ENCODE assay signal across 1 cellular context in genomic region chr6:43772571-43773049, GRCh38.
TF ChIP-seq lines count a peak whose summit lies in the region.

No MANE protein-coding gene starts in this region.

TF ChIP-seq in K562, 482 proteins besides CTCF, POLR2A, EP300 and RAD21 (continued from another document and continues in another):
- no peak for TF ChIP-seq E2F8 (IDR thresholded peaks at IDR 0.05; ENCODE audit: low read depth, partially characterized antibody)
- TF ChIP-seq IRF2 (CRISPR knock-in tag; IDR thresholded peaks at IDR 0.05) = no peak
- TF ChIP-seq, protein P1, sequence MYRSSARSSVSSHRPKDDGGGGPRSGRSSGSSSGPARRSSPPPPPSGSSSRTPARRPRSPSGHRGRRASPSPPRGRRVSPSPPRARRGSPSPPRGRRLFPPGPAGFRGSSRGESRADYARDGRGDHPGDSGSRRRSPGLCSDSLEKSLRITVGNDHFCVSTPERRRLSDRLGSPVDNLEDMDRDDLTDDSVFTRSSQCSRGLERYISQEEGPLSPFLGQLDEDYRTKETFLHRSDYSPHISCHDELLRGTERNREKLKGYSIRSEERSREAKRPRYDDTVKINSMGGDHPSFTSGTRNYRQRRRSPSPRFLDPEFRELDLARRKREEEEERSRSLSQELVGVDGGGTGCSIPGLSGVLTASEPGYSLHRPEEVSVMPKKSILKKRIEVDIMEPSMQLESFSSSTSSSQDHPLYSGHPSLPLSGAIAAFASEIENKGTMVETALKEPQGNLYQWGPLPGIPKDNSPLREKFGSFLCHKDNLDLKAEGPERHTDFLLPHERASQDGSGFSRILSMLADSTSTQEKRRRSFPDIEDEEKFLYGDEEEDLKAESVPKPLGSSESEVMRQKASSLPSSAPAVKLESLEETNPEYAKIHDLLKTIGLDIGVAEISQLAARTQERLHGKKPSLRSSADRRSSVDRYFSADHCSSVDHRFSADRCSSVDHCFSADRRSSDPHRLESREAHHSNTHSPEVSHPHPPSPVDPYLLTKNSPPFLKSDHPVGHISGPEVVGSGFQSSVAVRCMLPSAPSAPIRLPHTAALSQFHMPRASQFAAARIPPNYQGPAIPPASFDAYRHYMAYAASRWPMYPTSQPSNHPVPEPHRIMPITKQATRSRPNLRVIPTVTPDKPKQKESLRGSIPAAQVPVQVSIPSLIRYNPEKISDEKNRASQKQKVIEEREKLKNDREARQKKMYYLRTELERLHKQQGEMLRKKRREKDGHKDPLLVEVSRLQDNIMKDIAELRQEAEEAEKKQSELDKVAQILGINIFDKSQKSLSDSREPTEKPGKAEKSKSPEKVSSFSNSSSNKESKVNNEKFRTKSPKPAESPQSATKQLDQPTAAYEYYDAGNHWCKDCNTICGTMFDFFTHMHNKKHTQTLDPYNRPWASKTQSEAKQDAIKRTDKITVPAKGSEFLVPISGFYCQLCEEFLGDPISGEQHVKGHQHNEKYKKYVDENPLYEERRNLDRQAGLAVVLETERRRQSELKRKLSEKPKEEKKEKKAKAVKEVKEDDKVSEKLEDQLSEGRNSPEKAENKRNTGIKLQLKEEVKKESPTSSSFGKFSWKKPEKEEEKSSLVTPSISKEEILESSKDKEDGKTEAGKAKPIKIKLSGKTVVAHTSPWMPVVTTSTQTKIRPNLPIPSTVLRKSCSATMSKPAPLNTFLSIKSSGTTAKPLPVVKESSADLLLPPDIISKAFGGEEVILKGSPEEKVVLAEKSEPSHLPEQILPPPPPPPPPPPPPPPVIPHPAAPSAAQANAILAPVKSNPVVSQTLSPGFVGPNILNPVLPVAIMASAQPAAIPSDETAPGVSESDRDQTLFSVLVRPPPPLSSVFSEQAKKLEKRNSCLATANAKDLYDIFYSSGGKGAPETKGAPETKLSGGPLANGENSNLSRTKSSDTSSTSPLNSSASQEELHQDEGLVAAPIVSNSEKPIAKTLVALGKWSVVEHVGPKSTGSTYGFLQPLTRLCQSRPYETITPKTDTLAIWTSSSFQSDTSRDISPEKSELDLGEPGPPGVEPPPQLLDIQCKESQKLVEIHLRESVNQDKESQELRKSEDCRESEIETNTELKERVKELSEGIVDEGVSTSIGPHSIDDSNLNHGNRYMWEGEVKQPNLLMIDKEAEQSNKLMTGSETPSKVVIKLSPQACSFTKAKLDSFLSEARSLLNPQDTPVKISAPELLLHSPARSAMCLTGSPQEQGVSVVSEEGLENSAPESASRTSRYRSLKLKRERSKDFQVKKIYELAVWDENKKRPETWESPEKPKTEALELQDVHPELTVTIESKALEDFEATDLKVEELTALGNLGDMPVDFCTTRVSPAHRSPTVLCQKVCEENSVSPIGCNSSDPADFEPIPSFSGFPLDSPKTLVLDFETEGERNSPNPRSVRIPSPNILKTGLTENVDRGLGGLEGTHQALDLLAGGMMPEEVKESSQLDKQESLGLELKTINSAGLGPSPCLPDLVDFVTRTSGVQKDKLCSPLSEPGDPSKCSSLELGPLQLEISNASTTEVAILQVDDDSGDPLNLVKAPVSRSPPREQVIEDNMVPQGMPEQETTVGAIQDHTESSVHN (IDR thresholded peaks at IDR 0.05; ENCODE audit: borderline replicate concordance in 1 of 2, low read depth in 1 of 2) = no peak
- TF ChIP-seq NCOA4 (IDR thresholded peaks at IDR 0.05; ENCODE audit: partially characterized antibody) = no peak
- no peak for TF ChIP-seq E2F3 (CRISPR knock-in tag; IDR thresholded peaks at IDR 0.05)
- TF ChIP-seq RB1 (IDR thresholded peaks at IDR 0.05; ENCODE audit: low read depth) = peak; percentile 22; the same call in 1 of the 2 replicates
- peak; percentile 52 for TF ChIP-seq ZFX (CRISPR knock-in tag; IDR thresholded peaks at IDR 0.05)
- no peak for TF ChIP-seq SMAD4 (CRISPR knock-in tag; conservative IDR thresholded peaks at IDR 0.05)
- TF ChIP-seq CHD1 (IDR thresholded peaks at IDR 0.05; ENCODE audit: low read length) = no peak
- TF ChIP-seq DMBX1 (CRISPR knock-in tag; IDR thresholded peaks at IDR 0.05; ENCODE audit: borderline replicate concordance) = peak; percentile 52; the same call in 1 of the 2 replicates
- TF ChIP-seq MYNN (IDR thresholded peaks at IDR 0.05) = peak; percentile 28; the same call in 1 of the 2 replicates
- no peak for TF ChIP-seq MYNN (CRISPR knock-in tag; IDR thresholded peaks at IDR 0.05)
- no peak for TF ChIP-seq ZNF445 (CRISPR knock-in tag; IDR thresholded peaks at IDR 0.05; ENCODE audit: low read depth)
- no peak for TF ChIP-seq FOSL1 (tag; conservative IDR thresholded peaks at IDR 0.05)
- TF ChIP-seq EGR1 (conservative IDR thresholded peaks at IDR 0.05) = no peak
- peak; percentile 13 for TF ChIP-seq SIRT6 (IDR thresholded peaks at IDR 0.05; ENCODE audit: low read depth, low read length)
- no peak for TF ChIP-seq NR2F6 (CRISPR knock-in tag; IDR thresholded peaks at IDR 0.05)
- no peak for TF ChIP-seq E2F1 (CRISPR knock-in tag; IDR thresholded peaks at IDR 0.05)
- 0 out of 2 replicates have a peak, but pooled peaks have one; percentile 25 for TF ChIP-seq PML (IDR thresholded peaks at IDR 0.05; ENCODE audit: low read length)
- TF ChIP-seq ZFPM2 (CRISPR knock-in tag; IDR thresholded peaks at IDR 0.05) = no peak
- TF ChIP-seq, protein P2, sequence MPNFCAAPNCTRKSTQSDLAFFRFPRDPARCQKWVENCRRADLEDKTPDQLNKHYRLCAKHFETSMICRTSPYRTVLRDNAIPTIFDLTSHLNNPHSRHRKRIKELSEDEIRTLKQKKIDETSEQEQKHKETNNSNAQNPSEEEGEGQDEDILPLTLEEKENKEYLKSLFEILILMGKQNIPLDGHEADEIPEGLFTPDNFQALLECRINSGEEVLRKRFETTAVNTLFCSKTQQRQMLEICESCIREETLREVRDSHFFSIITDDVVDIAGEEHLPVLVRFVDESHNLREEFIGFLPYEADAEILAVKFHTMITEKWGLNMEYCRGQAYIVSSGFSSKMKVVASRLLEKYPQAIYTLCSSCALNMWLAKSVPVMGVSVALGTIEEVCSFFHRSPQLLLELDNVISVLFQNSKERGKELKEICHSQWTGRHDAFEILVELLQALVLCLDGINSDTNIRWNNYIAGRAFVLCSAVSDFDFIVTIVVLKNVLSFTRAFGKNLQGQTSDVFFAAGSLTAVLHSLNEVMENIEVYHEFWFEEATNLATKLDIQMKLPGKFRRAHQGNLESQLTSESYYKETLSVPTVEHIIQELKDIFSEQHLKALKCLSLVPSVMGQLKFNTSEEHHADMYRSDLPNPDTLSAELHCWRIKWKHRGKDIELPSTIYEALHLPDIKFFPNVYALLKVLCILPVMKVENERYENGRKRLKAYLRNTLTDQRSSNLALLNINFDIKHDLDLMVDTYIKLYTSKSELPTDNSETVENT (CRISPR knock-in tag; IDR thresholded peaks at IDR 0.05) = peak; percentile 46; the same call in 1 of the 2 replicates
- TF ChIP-seq, protein P3, sequence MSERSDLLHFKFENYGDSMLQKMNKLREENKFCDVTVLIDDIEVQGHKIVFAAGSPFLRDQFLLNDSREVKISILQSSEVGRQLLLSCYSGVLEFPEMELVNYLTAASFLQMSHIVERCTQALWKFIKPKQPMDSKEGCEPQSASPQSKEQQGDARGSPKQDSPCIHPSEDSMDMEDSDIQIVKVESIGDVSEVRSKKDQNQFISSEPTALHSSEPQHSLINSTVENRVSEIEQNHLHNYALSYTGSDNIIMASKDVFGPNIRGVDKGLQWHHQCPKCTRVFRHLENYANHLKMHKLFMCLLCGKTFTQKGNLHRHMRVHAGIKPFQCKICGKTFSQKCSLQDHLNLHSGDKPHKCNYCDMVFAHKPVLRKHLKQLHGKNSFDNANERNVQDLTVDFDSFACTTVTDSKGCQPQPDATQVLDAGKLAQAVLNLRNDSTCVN (CRISPR knock-in tag; IDR thresholded peaks at IDR 0.05) = no peak
- TF ChIP-seq, protein P4, sequence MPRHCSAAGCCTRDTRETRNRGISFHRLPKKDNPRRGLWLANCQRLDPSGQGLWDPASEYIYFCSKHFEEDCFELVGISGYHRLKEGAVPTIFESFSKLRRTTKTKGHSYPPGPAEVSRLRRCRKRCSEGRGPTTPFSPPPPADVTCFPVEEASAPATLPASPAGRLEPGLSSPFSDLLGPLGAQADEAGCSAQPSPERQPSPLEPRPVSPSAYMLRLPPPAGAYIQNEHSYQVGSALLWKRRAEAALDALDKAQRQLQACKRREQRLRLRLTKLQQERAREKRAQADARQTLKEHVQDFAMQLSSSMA (CRISPR knock-in tag; IDR thresholded peaks at IDR 0.05) = no peak
- TF ChIP-seq TARDBP (IDR thresholded peaks at IDR 0.05) = no peak
- no peak for TF ChIP-seq ZNF512 (tag; IDR thresholded peaks at IDR 0.05)
- TF ChIP-seq ZC3H4 (CRISPR knock-in tag; IDR thresholded peaks at IDR 0.05; ENCODE audit: borderline replicate concordance) = peak; percentile 46
- TF ChIP-seq, protein P5, sequence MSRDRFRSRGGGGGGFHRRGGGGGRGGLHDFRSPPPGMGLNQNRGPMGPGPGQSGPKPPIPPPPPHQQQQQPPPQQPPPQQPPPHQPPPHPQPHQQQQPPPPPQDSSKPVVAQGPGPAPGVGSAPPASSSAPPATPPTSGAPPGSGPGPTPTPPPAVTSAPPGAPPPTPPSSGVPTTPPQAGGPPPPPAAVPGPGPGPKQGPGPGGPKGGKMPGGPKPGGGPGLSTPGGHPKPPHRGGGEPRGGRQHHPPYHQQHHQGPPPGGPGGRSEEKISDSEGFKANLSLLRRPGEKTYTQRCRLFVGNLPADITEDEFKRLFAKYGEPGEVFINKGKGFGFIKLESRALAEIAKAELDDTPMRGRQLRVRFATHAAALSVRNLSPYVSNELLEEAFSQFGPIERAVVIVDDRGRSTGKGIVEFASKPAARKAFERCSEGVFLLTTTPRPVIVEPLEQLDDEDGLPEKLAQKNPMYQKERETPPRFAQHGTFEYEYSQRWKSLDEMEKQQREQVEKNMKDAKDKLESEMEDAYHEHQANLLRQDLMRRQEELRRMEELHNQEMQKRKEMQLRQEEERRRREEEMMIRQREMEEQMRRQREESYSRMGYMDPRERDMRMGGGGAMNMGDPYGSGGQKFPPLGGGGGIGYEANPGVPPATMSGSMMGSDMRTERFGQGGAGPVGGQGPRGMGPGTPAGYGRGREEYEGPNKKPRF (IDR thresholded peaks at IDR 0.05; ENCODE audit: low read depth, low read length) = no peak
- TF ChIP-seq ZKSCAN1 (IDR thresholded peaks at IDR 0.05; ENCODE audit: low read depth, low read length) = no peak
- TF ChIP-seq ESRRA (IDR thresholded peaks at IDR 0.05; ENCODE audit: borderline replicate concordance, low read depth) = peak; percentile 55; the same call in 1 of the 2 replicates
- TF ChIP-seq ZNF263 (CRISPR knock-in tag; IDR thresholded peaks at IDR 0.05; ENCODE audit: borderline replicate concordance) = peak; percentile 87
- no peak for TF ChIP-seq HNRNPLL (IDR thresholded peaks at IDR 0.05; ENCODE audit: low read depth, low read length, poor library complexity, severe bottlenecking)
- no peak for TF ChIP-seq HNRNPH1 (optimal IDR thresholded peaks at IDR 0.05; ENCODE audit: low read depth, low read length)
- TF ChIP-seq NCOA1 (IDR thresholded peaks at IDR 0.05; ENCODE audit: low read depth) = no peak
- TF ChIP-seq MECOM (CRISPR knock-in tag; IDR thresholded peaks at IDR 0.05) = no peak
- no peak for TF ChIP-seq FOXJ2 (tag; IDR thresholded peaks at IDR 0.05)
- no peak for TF ChIP-seq JUND (IDR thresholded peaks at IDR 0.05; ENCODE audit: borderline replicate concordance, low read depth, low read length)
- TF ChIP-seq JUND (tag; IDR thresholded peaks at IDR 0.05; ENCODE audit: borderline replicate concordance, low read depth, low read length) = no peak
- 0 out of 2 replicates have a peak, but pooled peaks have one; percentile 64 for TF ChIP-seq ZNF12 (CRISPR knock-in tag; IDR thresholded peaks at IDR 0.05)
- 0 out of 4 replicates have a peak, but pooled peaks of 1 of the 2 experiments have one; percentile 68 for TF ChIP-seq FOXA3 (CRISPR knock-in tag; conservative IDR thresholded peaks at IDR 0.05 in 1 of 2, IDR thresholded peaks at IDR 0.05 in 1 of 2)
- TF ChIP-seq HNRNPK (IDR thresholded peaks at IDR 0.05; ENCODE audit: low read depth, low read length, poor library complexity, severe bottlenecking) = no peak
- TF ChIP-seq JUN (IDR thresholded peaks at IDR 0.05; ENCODE audit: borderline replicate concordance, low read depth, low read length) = no peak
- TF ChIP-seq JUN (CRISPR knock-in tag; IDR thresholded peaks at IDR 0.05; ENCODE audit: borderline replicate concordance) = peak; percentile 62; the same call in 1 of the 2 replicates
- peak; percentile 74 for TF ChIP-seq RBFOX2 (IDR thresholded peaks at IDR 0.05; ENCODE audit: low read depth, low read length)
- TF ChIP-seq LCOR (CRISPR knock-in tag; IDR thresholded peaks at IDR 0.05) = no peak
